In the genomic region with DNA sequence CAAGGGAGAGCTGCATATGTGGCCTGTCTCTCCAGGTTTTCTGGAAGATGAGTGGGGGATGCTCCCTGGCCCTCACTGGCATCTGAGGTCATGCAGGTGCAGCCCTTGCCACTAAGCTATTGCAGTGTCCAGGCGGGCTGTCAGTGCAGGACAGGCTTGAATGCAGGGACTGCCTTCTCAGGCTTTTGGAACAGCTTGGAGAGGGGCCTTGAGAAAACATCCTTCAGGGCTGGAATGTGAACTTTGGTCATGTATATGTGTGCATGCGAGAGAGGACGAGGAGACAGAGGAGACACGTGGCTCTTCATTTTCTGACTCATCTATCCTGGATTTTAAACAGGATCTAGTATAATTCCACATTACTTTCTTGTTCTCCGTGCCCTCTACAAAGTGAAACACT, we compare ENCODE assay signal across 17 cellular contexts.
DNase-seq lines count a peak whose midpoint lies in the region; ATAC-seq, FAIRE-seq and TF ChIP-seq lines count a peak whose summit lies in the region.
"Had no signal": no experiment of that assay in that cellular context is flagged by ENCODE, and none has a peak within 500 bp of the region (broad histone marks: within the 10 kb centered on the region; RNA-seq: fewer than 3 reads in every experiment).

No MANE protein-coding gene starts in this region.

- H3K4ac ChIP-seq in H1 (replicated peaks; ENCODE audit: insufficient read length, low read depth, low read length): no peak overlapping the region

- H3K4me1 ChIP-seq in H1 (replicated peaks in 1 of 4; ENCODE audit: control insufficient read depth in 3 of 4, insufficient read depth in 4 of 4, low read length in 3 of 4) (peaks cover 0 to 11% (median 2%) of the 10 kb centered on the region in 4 experiments; a peak in 3 of 7 replicates), osteoblast (ENCODE audit: insufficient read depth, low read length) (peaks cover 24% of the 10 kb centered on the region), upper lobe of left lung (no peaks in the 10 kb centered on the region)
- H3K4me1 ChIP-seq: upper lobe of right lung had no signal

- no peak overlapping the region for H3K4me2 ChIP-seq in H1 (ENCODE audit: insufficient read depth in 1 of 2, low read depth in 2 of 2, low read length in 2 of 2)
- peak overlapping the region; percentile 49 for H3K4me2 ChIP-seq in osteoblast (ENCODE audit: insufficient read depth, low read length)

- H4K91ac ChIP-seq in H1 (replicated peaks; ENCODE audit: insufficient read length, low read length): no peak overlapping the region

- H4K20me1 ChIP-seq in H1 (replicated peaks in 1 of 2; ENCODE audit: control insufficient read depth in 1 of 2, insufficient read depth in 2 of 2, low read length in 2 of 2) (no peaks in the 10 kb centered on the region), osteoblast (ENCODE audit: insufficient read depth, low read length) (no peaks in the 10 kb centered on the region)

- H3K9me3 ChIP-seq in KOPT-K1 (ENCODE audit: insufficient read depth, low read length, poor library complexity, severe bottlenecking) (no peaks in the 10 kb centered on the region), H1 (ENCODE audit: insufficient read depth in 2 of 2, low read depth in 1 of 2, low read length in 1 of 2) (no peaks in the 10 kb centered on the region), osteoblast (ENCODE audit: low read depth, low read length) (no peaks in the 10 kb centered on the region), upper lobe of left lung (no peaks in the 10 kb centered on the region)
- H3K9me3 ChIP-seq: upper lobe of right lung had no signal

- no peak overlapping the region for H2BK12ac ChIP-seq in H1 (ENCODE audit: low read depth, low read length)

- peaks cover 50% of the 10 kb centered on the region for H3K4me1 Mint-ChIP-seq in T-helper 2 cell treated with Interferon-gamma antibody and Interleukin-4, amounts not matched to agents 5 μg/mL and 100 μg/mL, for 36 hours (ENCODE audit: low read depth)

- no peaks in the 10 kb centered on the region for H3K79me1 ChIP-seq in H1 (ENCODE audit: low read depth, low read length)

- H2BK15ac ChIP-seq in H1 (ENCODE audit: low read length): no peak overlapping the region

- H2AK5ac ChIP-seq in H1 (ENCODE audit: low read depth, low read length): no peak overlapping the region

- TF ChIP-seq POLR2A in H1 (IDR thresholded peaks at IDR 0.05; ENCODE audit: control extremely low read depth in 1 of 2, low read depth in 2 of 2, low read length in 2 of 2) (no peak), upper lobe of left lung (IDR thresholded peaks at IDR 0.05) (no peak)

- FAIRE-seq in H1 (lab: Jason Lieb, UNC): no peak

- H3K4me3 ChIP-seq in H1 (ENCODE audit: extremely low read depth in 1 of 4, insufficient read depth in 2 of 4, low read depth in 3 of 4, low read length in 4 of 4) (no peak overlapping the region), osteoblast (ENCODE audit: insufficient read depth, low read length) (peak overlapping the region; percentile 27), upper lobe of left lung (no peak overlapping the region)
- H3K4me3 ChIP-seq: upper lobe of right lung had no signal

- no peak overlapping the region for H2BK120ac ChIP-seq in H1 (replicated peaks; ENCODE audit: low read depth, low read length)

- H3K27me3 ChIP-seq in H1 (replicated peaks in 1 of 4; ENCODE audit: control insufficient read depth in 3 of 4, extremely low read depth in 1 of 4, insufficient read depth in 3 of 4, low read length in 3 of 4) (peaks cover 0 to 7% (median under 1%) of the 10 kb centered on the region in 4 experiments; a peak in 2 of 7 replicates), osteoblast (ENCODE audit: insufficient read depth, low read length) (no peaks in the 10 kb centered on the region), upper lobe of left lung (no peaks in the 10 kb centered on the region)

- H3K36me3 ChIP-seq in KOPT-K1 (ENCODE audit: insufficient read depth, low read length) (no peaks in the 10 kb centered on the region), H1 (ENCODE audit: control insufficient read depth in 2 of 4, insufficient read depth in 4 of 4, low read length in 3 of 4) (no peaks in the 10 kb centered on the region), osteoblast (ENCODE audit: insufficient read depth, low read length) (no peaks in the 10 kb centered on the region), upper lobe of left lung (no peaks in the 10 kb centered on the region)
- H3K36me3 ChIP-seq: upper lobe of right lung had no signal

- H4K5ac ChIP-seq in H1 (ENCODE audit: insufficient read length, low read depth, low read length): no peak overlapping the region

- peak overlapping the region; percentile 41 for H3K27ac Mint-ChIP-seq in T-helper 2 cell treated with Interferon-gamma antibody and Interleukin-4, amounts not matched to agents 5 μg/mL and 100 μg/mL, for 36 hours
- H3K27ac Mint-ChIP-seq: activated naive CD4-positive, alpha-beta T cell treated with anti-CD3 and anti-CD28 coated beads, Interleukin-2, amount 50 U/mL, for 24 hours had no signal

- no peak overlapping the region for H3K14ac ChIP-seq in H1 (ENCODE audit: insufficient read length)

- POLR2A ChIA-PET in H1 (lab: Charles Lee; ENCODE audit: partially characterized antibody): no interaction called here

- no peaks in the 10 kb centered on the region for H3K36me3 Mint-ChIP-seq in T-helper 2 cell treated with Interferon-gamma antibody and Interleukin-4, amounts not matched to agents 5 μg/mL and 100 μg/mL, for 36 hours (ENCODE audit: low read depth)
- H3K36me3 Mint-ChIP-seq: activated naive CD4-positive, alpha-beta T cell treated with anti-CD3 and anti-CD28 coated beads, Interleukin-2, amount 50 U/mL, for 24 hours had no signal

- no peak overlapping the region for H3K23ac ChIP-seq in H1 (ENCODE audit: insufficient read length)

- no peak overlapping the region for H3K4me3 Mint-ChIP-seq in T-helper 2 cell treated with Interferon-gamma antibody and Interleukin-4, amounts not matched to agents 5 μg/mL and 100 μg/mL, for 36 hours
- H3K4me3 Mint-ChIP-seq: activated naive CD4-positive, alpha-beta T cell treated with anti-CD3 and anti-CD28 coated beads, Interleukin-2, amount 50 U/mL, for 24 hours; H9 had no signal

- TF ChIP-seq EP300 in H1 (IDR thresholded peaks at IDR 0.05; ENCODE audit: borderline replicate concordance in 1 of 2, low read depth in 2 of 2, low read length in 2 of 2) (no peak), upper lobe of left lung (IDR thresholded peaks at IDR 0.05) (no peak)

- no peak for TF ChIP-seq RAD21 in H1 (IDR thresholded peaks at IDR 0.05 in 1 of 2, conservative IDR thresholded peaks at IDR 0.05 in 1 of 2; ENCODE audit: low read depth in 2 of 2, low read length in 2 of 2)

- WGBS in H1 (ENCODE audit: extremely low coverage in 1 of 2, insufficient coverage in 1 of 2, insufficient read length in 1 of 2, insufficient replicate concordance in 2 of 2, low coverage in 1 of 2, low lambda C conversion rate in 2 of 2, missing lambda C conversion rate in 1 of 2), 2 experiments: 74% methylated on average over 5 of the region's 5 CpGs; no CpG with 5 or more reads in 1 of the 2 experiments
- 63 to 67% methylated on average over 5 of the region's 5 CpGs for WGBS in upper lobe of left lung, 2 donors

- H2BK5ac ChIP-seq in H1 (ENCODE audit: low read depth, low read length): no peak overlapping the region

- ATAC-seq in upper lobe of left lung (ENCODE audit: low FRiP score in 2 of 2): no peak
- ATAC-seq: left lobe of liver, upper lobe of right lung had no signal

- H3K27ac ChIP-seq in KOPT-K1 (ENCODE audit: low read depth, low read length, poor library complexity, severe bottlenecking) (peak overlapping the region; percentile 77), H1 (ENCODE audit: low read depth, low read length) (no peak overlapping the region), osteoblast (ENCODE audit: low read depth, low read length) (peak overlapping the region; percentile 15), upper lobe of left lung (no peak overlapping the region)
- H3K27ac ChIP-seq: upper lobe of right lung had no signal

- CTCF ChIA-PET in H1 (lab: Charles Lee; ENCODE audit: partially characterized antibody): interaction anchor here (0.8 to 1.6 kb wide), 3 partner anchors 10 to 17 kb away, joined by 3 to 4 read pairs (median 3); no protein-coding TSS in a partner anchor

- H3K27me3 Mint-ChIP-seq in T-helper 2 cell treated with Interferon-gamma antibody and Interleukin-4, amounts not matched to agents 5 μg/mL and 100 μg/mL, for 36 hours (ENCODE audit: low read depth): peaks cover 4% of the 10 kb centered on the region
- H3K27me3 Mint-ChIP-seq: activated naive CD4-positive, alpha-beta T cell treated with anti-CD3 and anti-CD28 coated beads, Interleukin-2, amount 50 U/mL, for 24 hours had no signal

- H3K79me2 ChIP-seq in H1 (ENCODE audit: control insufficient read depth in 1 of 2, insufficient read depth in 2 of 2, low read length in 2 of 2): no peaks in the 10 kb centered on the region
- H3K79me2 ChIP-seq in osteoblast (ENCODE audit: insufficient read depth, low read length): no peaks in the 10 kb centered on the region

- H3K18ac ChIP-seq in H1 (ENCODE audit: extremely low read depth, low read length): no peak overlapping the region

- no peaks in the 10 kb centered on the region; the same call in 1 of the 2 replicates for H3K23me2 ChIP-seq in H1 (ENCODE audit: low read depth, low read length)

- DNase-seq in T-helper 2 cell treated with Interferon-gamma antibody and Interleukin-4, amounts not matched to agents 5 μg/mL and 100 μg/mL, for 36 hours (ENCODE audit: low spot score): no peak
- DNase-seq in T-helper 2 cell (no peak), H1 (ENCODE audit: low read depth in 1 of 2, low spot score in 2 of 2) (no peak), osteoblast (ENCODE audit: insufficient read length, low spot score, missing footprints) (peak; percentile 89), mucosa of gallbladder (ENCODE audit: low spot score) (no peak), NCI-H345 (lab: John Stamatoyannopoulos, UW) (no peak), upper lobe of left lung (no peak)
- DNase-seq: dermis blood vessel endothelial cell, DMS79 treated with DMSO at 0.1 percent for 48 hours, glutamatergic neuron, H9, NCI-H1694 treated with DMSO at 0.1 percent for 48 hours, SW 1271, upper lobe of right lung had no signal

- H2BK20ac ChIP-seq in H1 (ENCODE audit: low read length): no peak overlapping the region

- H4K8ac ChIP-seq in H1 (ENCODE audit: extremely low read depth, insufficient read depth, low read length): peak overlapping the region; percentile 28; the same call in 1 of the 2 replicates

- no peak for TF ChIP-seq CTCF in H1 (IDR thresholded peaks at IDR 0.05; ENCODE audit: control extremely low read depth in 1 of 3, insufficient read depth in 1 of 3, low read depth in 1 of 3, low read length in 3 of 3)
- TF ChIP-seq CTCF in osteoblast (IDR thresholded peaks at IDR 0.05; ENCODE audit: extremely low read depth, low read depth, low read length): no peak
- no peak for TF ChIP-seq CTCF in upper lobe of left lung (IDR thresholded peaks at IDR 0.05)

- H3K9ac ChIP-seq in H1 (replicated peaks in 1 of 4; ENCODE audit: extremely low read depth in 1 of 4, low read depth in 3 of 4, low read length in 3 of 4): no peak overlapping the region

- H3K9me3 Mint-ChIP-seq in T-helper 2 cell treated with Interferon-gamma antibody and Interleukin-4, amounts not matched to agents 5 μg/mL and 100 μg/mL, for 36 hours: no peaks in the 10 kb centered on the region
- H3K9me3 Mint-ChIP-seq: activated naive CD4-positive, alpha-beta T cell treated with anti-CD3 and anti-CD28 coated beads, Interleukin-2, amount 50 U/mL, for 24 hours; H9 had no signal

- H2AFZ ChIP-seq in H1 (ENCODE audit: low read length): no peak overlapping the region
- H2AFZ ChIP-seq in osteoblast (ENCODE audit: low read length): no peak overlapping the region

- H3K56ac ChIP-seq in H1 (replicated peaks; ENCODE audit: insufficient read length, low read depth, low read length): no peak overlapping the region

Comparison
In these comparisons a context has a peak if more than half of its experiments do, and no peak if none do; other contexts are left out.
1. H3K27ac ChIP-seq: peak in KOPT-K1 (single experiment) and osteoblast (single experiment); none in H1 (single experiment) and upper lobe of left lung (0 of 4).